In genomic region chr10:69318997-69319727, GRCh38 we compare ENCODE assay signal across 1 cellular context.
TF ChIP-seq lines count a peak whose summit lies in the region.

No MANE protein-coding gene starts in this region.

TF ChIP-seq in K562, 482 proteins besides CTCF, POLR2A, EP300 and RAD21 (continued from another document and continues in another):
- peak; percentile 65; the same call in 1 of the 2 replicates for TF ChIP-seq ARID3B (CRISPR knock-in tag; IDR thresholded peaks at IDR 0.05; ENCODE audit: borderline replicate concordance)
- peak; percentile 59 for TF ChIP-seq POLR2G (IDR thresholded peaks at IDR 0.05; ENCODE audit: low read depth, low read length)
- TF ChIP-seq RBM22 (IDR thresholded peaks at IDR 0.05; ENCODE audit: low read depth, low read length, poor library complexity, severe bottlenecking) = peak; percentile 90
- TF ChIP-seq MAZ (CRISPR knock-in tag; conservative IDR thresholded peaks at IDR 0.05 in 1 of 2, IDR thresholded peaks at IDR 0.05 in 1 of 2) = 0 out of 4 replicates have a peak, but pooled peaks of 1 of the 2 experiments have one; percentile 12
- TF ChIP-seq NR0B1 (IDR thresholded peaks at IDR 0.05; ENCODE audit: partially characterized antibody) = no peak
- peak; percentile 0 for TF ChIP-seq FUS (optimal IDR thresholded peaks at IDR 0.05; ENCODE audit: low read depth, low read length)
- TF ChIP-seq ZNF639 (CRISPR knock-in tag; conservative IDR thresholded peaks at IDR 0.05 in 1 of 2, IDR thresholded peaks at IDR 0.05 in 1 of 2) = peak in 1 of 2 experiments; percentile 74; a peak in 2 of 4 replicates
- TF ChIP-seq, protein P1, sequence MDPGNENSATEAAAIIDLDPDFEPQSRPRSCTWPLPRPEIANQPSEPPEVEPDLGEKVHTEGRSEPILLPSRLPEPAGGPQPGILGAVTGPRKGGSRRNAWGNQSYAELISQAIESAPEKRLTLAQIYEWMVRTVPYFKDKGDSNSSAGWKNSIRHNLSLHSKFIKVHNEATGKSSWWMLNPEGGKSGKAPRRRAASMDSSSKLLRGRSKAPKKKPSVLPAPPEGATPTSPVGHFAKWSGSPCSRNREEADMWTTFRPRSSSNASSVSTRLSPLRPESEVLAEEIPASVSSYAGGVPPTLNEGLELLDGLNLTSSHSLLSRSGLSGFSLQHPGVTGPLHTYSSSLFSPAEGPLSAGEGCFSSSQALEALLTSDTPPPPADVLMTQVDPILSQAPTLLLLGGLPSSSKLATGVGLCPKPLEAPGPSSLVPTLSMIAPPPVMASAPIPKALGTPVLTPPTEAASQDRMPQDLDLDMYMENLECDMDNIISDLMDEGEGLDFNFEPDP (CRISPR knock-in tag; IDR thresholded peaks at IDR 0.05) = 0 out of 2 replicates have a peak, but pooled peaks have one; percentile 45
- no peak for TF ChIP-seq POU5F1 (IDR thresholded peaks at IDR 0.05; ENCODE audit: borderline replicate concordance, low read depth, low read length, partially characterized antibody)
- TF ChIP-seq GATAD2B (IDR thresholded peaks at IDR 0.05; ENCODE audit: borderline replicate concordance) = no peak
- TF ChIP-seq RB1 (IDR thresholded peaks at IDR 0.05; ENCODE audit: low read depth) = no peak
- 0 out of 2 replicates have a peak, but pooled peaks have one; percentile 14 for TF ChIP-seq DIDO1 (tag; IDR thresholded peaks at IDR 0.05; ENCODE audit: low read depth)
- TF ChIP-seq MAFG (tag; conservative IDR thresholded peaks at IDR 0.05) = no peak
- 0 out of 4 replicates have a peak, but pooled peaks of 1 of the 2 experiments have one; percentile 15 for TF ChIP-seq KDM4B (IDR thresholded peaks at IDR 0.05; ENCODE audit: borderline replicate concordance in 2 of 2, low read depth in 1 of 2)
- TF ChIP-seq, protein P2, sequence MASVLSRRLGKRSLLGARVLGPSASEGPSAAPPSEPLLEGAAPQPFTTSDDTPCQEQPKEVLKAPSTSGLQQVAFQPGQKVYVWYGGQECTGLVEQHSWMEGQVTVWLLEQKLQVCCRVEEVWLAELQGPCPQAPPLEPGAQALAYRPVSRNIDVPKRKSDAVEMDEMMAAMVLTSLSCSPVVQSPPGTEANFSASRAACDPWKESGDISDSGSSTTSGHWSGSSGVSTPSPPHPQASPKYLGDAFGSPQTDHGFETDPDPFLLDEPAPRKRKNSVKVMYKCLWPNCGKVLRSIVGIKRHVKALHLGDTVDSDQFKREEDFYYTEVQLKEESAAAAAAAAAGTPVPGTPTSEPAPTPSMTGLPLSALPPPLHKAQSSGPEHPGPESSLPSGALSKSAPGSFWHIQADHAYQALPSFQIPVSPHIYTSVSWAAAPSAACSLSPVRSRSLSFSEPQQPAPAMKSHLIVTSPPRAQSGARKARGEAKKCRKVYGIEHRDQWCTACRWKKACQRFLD (CRISPR knock-in tag; IDR thresholded peaks at IDR 0.05) = peak; percentile 38; the same call in 1 of the 2 replicates
- TF ChIP-seq YY1 (IDR thresholded peaks at IDR 0.05; ENCODE audit: borderline replicate concordance in 1 of 3, control insufficient read depth in 1 of 3, extremely low read depth in 1 of 3, insufficient read depth in 3 of 3, insufficient read length in 1 of 3, insufficient replicate concordance in 2 of 3, low read depth in 1 of 3, low read length in 2 of 3) = peak in 1 of 3 experiments; percentile 4
- no peak for TF ChIP-seq FOXJ3 (CRISPR knock-in tag; IDR thresholded peaks at IDR 0.05)
- no peak for TF ChIP-seq YBX1 (IDR thresholded peaks at IDR 0.05)
- TF ChIP-seq ZNF699 (CRISPR knock-in tag; IDR thresholded peaks at IDR 0.05; ENCODE audit: insufficient replicate concordance) = no peak
- no peak for TF ChIP-seq ZBED1 (IDR thresholded peaks at IDR 0.05)
- peak; percentile 56; the same call in 1 of the 2 replicates for TF ChIP-seq ELF4 (CRISPR knock-in tag; IDR thresholded peaks at IDR 0.05)
- no peak for TF ChIP-seq COPS2 (conservative IDR thresholded peaks at IDR 0.05)
- TF ChIP-seq VEZF1 (CRISPR knock-in tag; IDR thresholded peaks at IDR 0.05) = peak; percentile 47; the same call in 1 of the 2 replicates
- no peak for TF ChIP-seq SMARCA4 (IDR thresholded peaks at IDR 0.05)
- TF ChIP-seq RUNX1 (IDR thresholded peaks at IDR 0.05; ENCODE audit: low read depth) = no peak
- peak; percentile 84 for TF ChIP-seq ZNF263 (CRISPR knock-in tag; IDR thresholded peaks at IDR 0.05; ENCODE audit: borderline replicate concordance)
- TF ChIP-seq, protein P3, sequence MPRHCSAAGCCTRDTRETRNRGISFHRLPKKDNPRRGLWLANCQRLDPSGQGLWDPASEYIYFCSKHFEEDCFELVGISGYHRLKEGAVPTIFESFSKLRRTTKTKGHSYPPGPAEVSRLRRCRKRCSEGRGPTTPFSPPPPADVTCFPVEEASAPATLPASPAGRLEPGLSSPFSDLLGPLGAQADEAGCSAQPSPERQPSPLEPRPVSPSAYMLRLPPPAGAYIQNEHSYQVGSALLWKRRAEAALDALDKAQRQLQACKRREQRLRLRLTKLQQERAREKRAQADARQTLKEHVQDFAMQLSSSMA (CRISPR knock-in tag; IDR thresholded peaks at IDR 0.05) = no peak
- 0 out of 2 replicates have a peak, but pooled peaks have one; percentile 29 for TF ChIP-seq SRSF3 (IDR thresholded peaks at IDR 0.05; ENCODE audit: insufficient read depth, low read length)
- TF ChIP-seq ELK3 (CRISPR knock-in tag; IDR thresholded peaks at IDR 0.05) = no peak
- peak; percentile 49; the same call in 1 of the 2 replicates for TF ChIP-seq SMAD4 (CRISPR knock-in tag; conservative IDR thresholded peaks at IDR 0.05)
- 0 out of 2 replicates have a peak, but pooled peaks have one; percentile 32 for TF ChIP-seq HSF4 (CRISPR knock-in tag; IDR thresholded peaks at IDR 0.05; ENCODE audit: borderline replicate concordance)
- TF ChIP-seq ESRRA (IDR thresholded peaks at IDR 0.05; ENCODE audit: borderline replicate concordance, low read depth) = peak; percentile 7; the same call in 1 of the 2 replicates
- 0 out of 2 replicates have a peak, but pooled peaks have one; percentile 19 for TF ChIP-seq ZBTB5 (IDR thresholded peaks at IDR 0.05)
- TF ChIP-seq NR4A1 (CRISPR knock-in tag; IDR thresholded peaks at IDR 0.05) = 0 out of 2 replicates have a peak, but pooled peaks have one; percentile 32
- TF ChIP-seq NR4A1 (tag; IDR thresholded peaks at IDR 0.05) = no peak
- peak in 1 of 2 experiments; percentile 70; a peak in 1 of 4 replicates for TF ChIP-seq SIN3A (IDR thresholded peaks at IDR 0.05; ENCODE audit: borderline replicate concordance in 2 of 2, control insufficient read depth in 1 of 2, low read depth in 2 of 2, low read length in 2 of 2)
- no peak for TF ChIP-seq ZNF766 (CRISPR knock-in tag; conservative IDR thresholded peaks at IDR 0.05)
- TF ChIP-seq REST (CRISPR knock-in tag; IDR thresholded peaks at IDR 0.05; ENCODE audit: low read depth) = peak; percentile 42
- no peak for TF ChIP-seq ZNF124 (CRISPR knock-in tag; IDR thresholded peaks at IDR 0.05)
- TF ChIP-seq, protein P4, sequence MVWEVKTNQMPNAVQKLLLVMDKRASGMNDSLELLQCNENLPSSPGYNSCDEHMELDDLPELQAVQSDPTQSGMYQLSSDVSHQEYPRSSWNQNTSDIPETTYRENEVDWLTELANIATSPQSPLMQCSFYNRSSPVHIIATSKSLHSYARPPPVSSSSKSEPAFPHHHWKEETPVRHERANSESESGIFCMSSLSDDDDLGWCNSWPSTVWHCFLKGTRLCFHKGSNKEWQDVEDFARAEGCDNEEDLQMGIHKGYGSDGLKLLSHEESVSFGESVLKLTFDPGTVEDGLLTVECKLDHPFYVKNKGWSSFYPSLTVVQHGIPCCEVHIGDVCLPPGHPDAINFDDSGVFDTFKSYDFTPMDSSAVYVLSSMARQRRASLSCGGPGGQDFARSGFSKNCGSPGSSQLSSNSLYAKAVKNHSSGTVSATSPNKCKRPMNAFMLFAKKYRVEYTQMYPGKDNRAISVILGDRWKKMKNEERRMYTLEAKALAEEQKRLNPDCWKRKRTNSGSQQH (CRISPR knock-in tag; IDR thresholded peaks at IDR 0.05) = peak; percentile 68; the same call in 1 of the 2 replicates
- TF ChIP-seq NR2C2 (CRISPR knock-in tag; IDR thresholded peaks at IDR 0.05) = peak; percentile 76; the same call in 1 of the 2 replicates
- TF ChIP-seq NR2C2 (tag; IDR thresholded peaks at IDR 0.05) = no peak
